In the genomic region with DNA sequence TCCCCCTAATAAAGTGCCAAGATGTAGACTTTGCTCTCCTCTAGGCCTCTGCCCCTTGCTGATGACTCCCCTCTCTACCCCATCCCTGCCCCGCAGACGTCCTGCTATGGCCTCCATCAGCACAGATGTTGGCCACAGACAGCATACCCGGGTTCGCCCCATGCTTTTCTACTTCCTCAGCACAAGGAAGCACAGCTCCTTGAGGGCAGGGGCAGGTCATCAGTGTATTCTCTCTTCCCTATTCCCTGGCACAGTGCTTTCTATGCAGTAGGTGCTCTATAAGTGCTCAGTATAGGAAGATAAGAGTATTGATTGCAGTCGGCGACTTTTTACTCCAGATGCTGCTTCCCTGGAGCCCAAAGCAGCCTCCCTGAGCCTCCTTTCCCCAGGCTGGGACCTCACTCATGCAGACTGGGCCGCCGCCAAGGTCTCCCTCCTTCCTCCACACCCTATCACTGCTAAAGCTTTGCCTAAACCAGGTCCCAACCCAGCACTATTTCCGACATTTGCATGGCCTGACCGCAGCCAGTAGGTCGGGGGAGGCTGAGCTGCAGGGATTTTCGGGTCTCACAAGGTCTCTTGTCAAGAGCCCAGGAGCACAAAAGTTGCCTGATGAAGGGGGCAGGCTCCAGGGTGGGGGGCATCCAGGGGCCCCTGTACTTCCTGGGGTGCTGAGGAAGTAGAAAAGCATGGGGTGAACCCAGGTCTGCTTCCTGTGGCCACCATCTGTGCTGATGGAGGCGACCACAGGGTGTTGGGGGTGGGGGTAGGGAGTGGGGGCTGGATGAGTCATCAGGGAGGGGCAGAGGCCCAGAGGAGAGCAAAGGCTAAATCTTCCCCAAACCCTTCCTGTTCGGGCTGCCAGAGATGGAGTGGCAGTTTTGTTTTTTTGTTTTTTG, we compare ENCODE assay signal across 9 cellular contexts. TPM values are rescaled to one million over a fixed set of nuclear protein-coding genes. Genes with fewer than 3 reads are reported as not detected.
DNase-seq lines count a peak whose midpoint lies in the region; ATAC-seq and TF ChIP-seq lines count a peak whose summit lies in the region.
"Had no signal": no experiment of that assay in that cellular context is flagged by ENCODE, and none has a peak within 500 bp of the region (broad histone marks: within the 10 kb centered on the region; RNA-seq: fewer than 3 reads in every experiment).

No MANE protein-coding gene starts in this region.

- no peaks in the 10 kb centered on the region for H3K27me3 ChIP-seq in uterus

- no peaks in the 10 kb centered on the region for H3K36me3 Mint-ChIP-seq in stimulated activated naive CD8-positive, alpha-beta T cell treated with anti-CD3 and anti-CD28 coated beads, Interleukin-15, Interleukin-2, amounts not matched to agents 100 ng/mL and 50 ng/mL, for 24 hours (ENCODE audit: low read depth)

- H3K4me1 Mint-ChIP-seq in stimulated activated naive CD8-positive, alpha-beta T cell treated with anti-CD3 and anti-CD28 coated beads, Interleukin-15, Interleukin-2, amounts not matched to agents 100 ng/mL and 50 ng/mL, for 24 hours (ENCODE audit: low read depth): peaks cover 34% of the 10 kb centered on the region

- no peaks in the 10 kb centered on the region for H3K27me3 Mint-ChIP-seq in stimulated activated naive CD8-positive, alpha-beta T cell treated with anti-CD3 and anti-CD28 coated beads, Interleukin-15, Interleukin-2, amounts not matched to agents 100 ng/mL and 50 ng/mL, for 24 hours

- ATAC-seq in GM18505 (IDR thresholded peaks at IDR 0.05; ENCODE audit: unreplicated experiment) (peak; percentile 65), HG02642 (IDR thresholded peaks at IDR 0.05; ENCODE audit: poor library complexity, unreplicated experiment) (peak; percentile 74), left colon (peak; percentile 67)

- H3K4me3 ChIP-seq in uterus: no peak overlapping the region

- no peaks in the 10 kb centered on the region for H3K9me3 ChIP-seq in uterus

- intact Hi-C loops in left colon (cut with DNase I, micrococcal nuclease): no loop called here
- intact Hi-C loops in uterus (cut with DNase I; ENCODE audit: low total_unique reads): no loop called here

- no peak for TF ChIP-seq CTCF in uterus (IDR thresholded peaks at IDR 0.05)

- H3K4me1 ChIP-seq in uterus: no peaks in the 10 kb centered on the region

- TF ChIP-seq POLR2A in GM18505 (IDR thresholded peaks at IDR 0.05; ENCODE audit: borderline replicate concordance, extremely low read depth, insufficient read depth, insufficient read length) (peak; percentile 73), uterus (IDR thresholded peaks at IDR 0.05) (no peak)

- H3K27ac ChIP-seq in uterus: peak overlapping the region in 1 of 2 donors; percentile 19

- H3K4me3 Mint-ChIP-seq in stimulated activated naive CD8-positive, alpha-beta T cell treated with anti-CD3 and anti-CD28 coated beads, Interleukin-15, Interleukin-2, amounts not matched to agents 100 ng/mL and 50 ng/mL, for 24 hours: peak overlapping the region; percentile 28

- peak; percentile 46 to 80 for DNase-seq in NCI-H526 (lab: John Stamatoyannopoulos, UW)
- peak; percentile 79 for DNase-seq in activated CD8-positive, alpha-beta memory T cell treated with anti-CD3 and anti-CD28 coated beads, Interleukin-2, amount 50 U/mL, for 48 hours
- peak; percentile 57 to 64 for DNase-seq in left colon
- no peak for DNase-seq in nucleus accumbens (lab: John Stamatoyannopoulos, UW)
- no peak for DNase-seq in uterus

- H3K9me3 Mint-ChIP-seq in stimulated activated naive CD8-positive, alpha-beta T cell treated with anti-CD3 and anti-CD28 coated beads, Interleukin-15, Interleukin-2, amounts not matched to agents 100 ng/mL and 50 ng/mL, for 24 hours: no peaks in the 10 kb centered on the region

- peak overlapping the region; percentile 69 for H3K27ac Mint-ChIP-seq in stimulated activated naive CD8-positive, alpha-beta T cell treated with anti-CD3 and anti-CD28 coated beads, Interleukin-15, Interleukin-2, amounts not matched to agents 100 ng/mL and 50 ng/mL, for 24 hours

- no peaks in the 10 kb centered on the region for H3K36me3 ChIP-seq in uterus

RNA-seq across cellular contexts. Expression of a gene that starts 8.0 kb away (rescaled TPM):
- total RNA-seq in left colon (not detected), uterus (not detected)
- total RNA-seq: mononuclear cell had no signal

RNA-seq across cellular contexts. Expression of a gene that starts 12.3 kb away (rescaled TPM):
- total RNA-seq in left colon (not detected), uterus (not detected)
- total RNA-seq: mononuclear cell had no signal

RNA-seq across cellular contexts. Expression of a gene that starts 18.8 kb away (rescaled TPM):
- total RNA-seq in left colon (1 to 10 TPM; 4.5 to 10.0 TPM), uterus (10 to 100 TPM; 29.7 to 98.7 (median 46.8) TPM)

RNA-seq across cellular contexts. Expression of a gene that starts 22.5 kb away (rescaled TPM):
- total RNA-seq in left colon (10 to 100 TPM; 47.5 to 49.2 TPM), uterus (10 to 100 TPM in 2 of 4 donors, 1 to 10 TPM in 2; 3.8 to 46.1 (median 14.1) TPM)

Comparison
In these comparisons a context has a peak if more than half of its experiments do, and no peak if none do; other contexts are left out.
1. DNase-seq: peak in NCI-H526 (2 of 2), activated CD8-positive, alpha-beta memory T cell treated with anti-CD3 and anti-CD28 coated beads, Interleukin-2, amount 50 U/mL, for 48 hours (single experiment) and left colon (2 of 2); none in nucleus accumbens (0 of 56) and uterus (0 of 2).
2. Peak in every context shown above with its lines, with median percentiles within 50 percentile points of each other: ATAC-seq.